Comparison of ENCODE assay signal across 22 cellular contexts in the genomic region with DNA sequence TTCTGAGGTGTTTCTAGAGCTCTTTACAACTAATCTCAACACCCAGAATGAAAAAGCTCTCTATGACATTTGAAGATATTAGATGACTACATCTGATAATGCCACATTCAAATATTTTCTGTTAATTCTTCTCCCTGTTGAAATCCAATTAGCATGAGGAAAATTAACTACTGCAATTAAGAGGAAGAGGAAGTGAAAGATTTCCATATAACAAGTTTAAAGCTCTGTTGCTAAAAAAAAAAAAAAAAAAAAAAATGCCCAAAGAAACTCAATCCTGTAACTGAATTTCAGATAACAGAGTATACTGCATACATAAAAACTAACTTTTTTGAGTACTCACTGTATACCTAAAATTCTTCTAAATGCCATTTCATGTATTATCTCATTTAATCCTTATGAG.
"Had no signal": no experiment of that assay in that cellular context is flagged by ENCODE, and none has a peak within 500 bp of the region (broad histone marks: within the 10 kb centered on the region; RNA-seq: fewer than 3 reads in every experiment).

No MANE protein-coding gene starts in this region.

- H3K27ac Mint-ChIP-seq: endodermal cell; natural killer cell; stimulated activated naive B cell treated with anti-CD40 and anti-IgM and Interleukin-4, amounts not matched to agents 10 μg/mL and 1 μg/mL and 100 μg/mL, for 72 hours; stimulated activated naive CD8-positive, alpha-beta T cell treated with anti-CD3 and anti-CD28 coated beads, Interleukin-15, Interleukin-2, amounts not matched to agents 100 ng/mL and 50 ng/mL, for 24 hours had no signal

- H3K27ac ChIP-seq: epithelial cell of prostate, gastrocnemius medialis, left lung, pancreas, right lobe of liver, thoracic aorta, tibial nerve, upper lobe of left lung had no signal

- H3K9me3 Mint-ChIP-seq: endodermal cell; natural killer cell; stimulated activated naive CD8-positive, alpha-beta T cell treated with anti-CD3 and anti-CD28 coated beads, Interleukin-15, Interleukin-2, amounts not matched to agents 100 ng/mL and 50 ng/mL, for 24 hours had no signal

- H3K4me3 ChIP-seq: gastrocnemius medialis, left lung, pancreas, right lobe of liver, thoracic aorta, tibial nerve, upper lobe of left lung had no signal

- H3K9me3 ChIP-seq: gastrocnemius medialis, left lung, pancreas, right lobe of liver, thoracic aorta, tibial nerve, upper lobe of left lung had no signal

- ATAC-seq: esophagus mucosa; gastrocnemius medialis; left cardiac atrium; left lung; natural killer cell; pancreas; right lobe of liver; stimulated activated naive B cell treated with anti-CD40 and anti-IgM and Interleukin-4, amounts not matched to agents 10 μg/mL and 1 μg/mL and 100 μg/mL, for 72 hours had no signal

- H3K27me3 ChIP-seq: gastrocnemius medialis, left lung, pancreas, right lobe of liver, tibial nerve, upper lobe of left lung had no signal

- H3K36me3 Mint-ChIP-seq: natural killer cell had no signal

- H3K36me3 ChIP-seq: gastrocnemius medialis, left lung, pancreas, right lobe of liver, thoracic aorta, tibial nerve, upper lobe of left lung had no signal

- H3K27me3 Mint-ChIP-seq: stimulated activated naive B cell treated with anti-CD40 and anti-IgM and Interleukin-4, amounts not matched to agents 10 μg/mL and 1 μg/mL and 100 μg/mL, for 72 hours; stimulated activated naive CD8-positive, alpha-beta T cell treated with anti-CD3 and anti-CD28 coated beads, Interleukin-15, Interleukin-2, amounts not matched to agents 100 ng/mL and 50 ng/mL, for 24 hours had no signal

- DNase-seq: effector CD8-positive, alpha-beta T cell; endodermal cell; foreskin fibroblast; gastrocnemius medialis; head of caudate nucleus; left cardiac atrium; left lung; natural killer cell; occipital lobe; pancreas; retina; right lobe of liver; small intestine; stimulated activated CD4-positive, alpha-beta T cell treated with anti-CD3 and anti-CD28 coated beads, Interleukin-15, amount 100 ng/mL, for 24 hours; stimulated activated CD4-positive, alpha-beta T cell treated with anti-CD3 and anti-CD28 coated beads, Interleukin-2, amount 100 ng/mL, for 48 hours; stimulated activated naive B cell treated with anti-CD40 and anti-IgM and Interleukin-4, amounts not matched to agents 10 μg/mL and 1 μg/mL and 100 μg/mL, for 72 hours; upper lobe of left lung had no signal

- H3K4me3 Mint-ChIP-seq: endodermal cell; natural killer cell; stimulated activated naive B cell treated with anti-CD40 and anti-IgM and Interleukin-4, amounts not matched to agents 10 μg/mL and 1 μg/mL and 100 μg/mL, for 72 hours; stimulated activated naive CD8-positive, alpha-beta T cell treated with anti-CD3 and anti-CD28 coated beads, Interleukin-15, Interleukin-2, amounts not matched to agents 100 ng/mL and 50 ng/mL, for 24 hours had no signal
